ENCODE assay signal across 8 cellular contexts in the genomic region with DNA sequence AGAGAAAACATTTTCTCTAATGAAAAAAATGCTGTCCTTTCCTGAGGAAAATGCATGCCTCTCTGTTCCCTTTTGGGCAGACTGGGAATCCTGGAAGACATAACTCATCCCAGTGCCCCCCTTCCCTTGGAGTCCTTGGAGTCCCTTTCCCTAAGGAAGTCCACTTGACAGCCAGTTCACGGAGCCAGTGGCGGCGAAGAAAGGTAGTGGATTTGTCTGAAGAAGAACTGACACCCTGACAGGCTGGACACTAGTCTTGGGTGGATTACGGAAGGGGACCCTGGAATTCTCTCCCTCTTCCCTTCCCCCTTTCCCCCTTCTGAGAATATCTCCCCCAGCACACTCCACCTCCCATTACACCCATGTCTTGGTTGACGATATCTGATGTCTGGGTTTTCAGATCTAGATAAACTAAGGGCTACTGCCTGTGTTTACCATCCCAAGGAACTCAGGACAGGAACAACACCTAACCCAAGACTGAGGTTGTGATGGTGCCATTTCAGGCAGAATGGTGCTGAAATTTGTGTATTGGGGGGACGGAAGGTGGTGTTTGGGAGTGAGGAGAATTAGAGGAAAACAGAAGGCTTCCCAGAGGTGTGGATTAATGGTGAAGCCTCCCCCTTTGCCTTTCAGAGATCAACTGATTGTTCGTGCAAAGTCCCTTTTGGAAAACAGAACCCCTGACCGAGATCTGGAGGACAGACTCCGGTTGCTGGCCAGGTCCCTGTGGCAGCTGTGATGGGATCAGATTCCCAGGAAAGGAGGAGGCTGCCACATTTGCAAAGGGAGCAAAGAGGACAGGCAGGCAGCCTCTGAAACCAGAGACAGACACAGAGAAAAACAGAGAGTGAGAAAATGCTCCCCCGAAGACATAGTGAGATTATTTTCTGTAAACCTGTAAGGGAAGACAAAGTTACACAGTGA. TPM values are rescaled to one million over a fixed set of nuclear protein-coding genes. Genes with fewer than 3 reads are reported as not detected.
A peak's percentile ranks its signal among the peaks of the same experiment; 100 is the strongest.
DNase-seq lines count a peak whose midpoint lies in the region; ATAC-seq and TF ChIP-seq lines count a peak whose summit lies in the region.

No MANE protein-coding gene starts in this region.

- 0 out of 2 replicates have a peak, but pooled peaks cover 6% of the 10 kb centered on the region for H3K36me3 ChIP-seq in ES-I3 (ENCODE audit: insufficient read depth, low read length)
- H3K36me3 ChIP-seq in SJCRH30, result peaks cover 10% of the 10 kb centered on the region

- no peak for TF ChIP-seq CTCF in fibroblast of villous mesenchyme (IDR thresholded peaks at IDR 0.05; ENCODE audit: insufficient read depth, low read depth, low read length)

- H3K4me3 ChIP-seq in SJCRH30, result peak overlapping the region; percentile 77
- H3K4me3 ChIP-seq in fibroblast of villous mesenchyme (ENCODE audit: low read depth, low read length), result peak overlapping the region; percentile 84

- peak overlapping the region; percentile 79 for H3K9ac ChIP-seq in ES-I3 (ENCODE audit: low read depth, low read length)

- DNase-seq in SJCRH30 (peak; percentile 55 to 76), fibroblast of villous mesenchyme (ENCODE audit: low read depth) (peak; percentile 59), retina (peak; percentile 57), activated gamma-delta T cell treated with Interleukin-2 at 50 U/mL for 16 hours (no peak)
- DNase-seq in stimulated activated CD4-positive, alpha-beta T cell treated with anti-CD3 and anti-CD28 coated beads, Interleukin-1b, Interleukin-23, amount 100 ng/mL, for 48 hours, result no peak

- H3K4me1 ChIP-seq in ES-I3 (ENCODE audit: insufficient read depth, low read length) (peaks cover 21% of the 10 kb centered on the region), SJCRH30 (peaks cover 29% of the 10 kb centered on the region)

- ATAC-seq in HG02884 (IDR thresholded peaks at IDR 0.05; ENCODE audit: unreplicated experiment), result no peak
- no peak for ATAC-seq in GM18868 (IDR thresholded peaks at IDR 0.05; ENCODE audit: unreplicated experiment)

- no peaks in the 10 kb centered on the region for H3K9me3 ChIP-seq in ES-I3 (ENCODE audit: control insufficient read depth, insufficient read depth, low read length)
- no peaks in the 10 kb centered on the region for H3K9me3 ChIP-seq in SJCRH30 (replicated peaks)

- peak overlapping the region; percentile 75 for H3K27ac ChIP-seq in SJCRH30

- H3K27me3 ChIP-seq in SJCRH30, result no peaks in the 10 kb centered on the region

RNA-seq across cellular contexts. Expression of a gene that starts 0.7 kb away (rescaled TPM):
- 1,211 and 1,265 TPM in 2 replicates for total RNA-seq in SJCRH30 (2014; rRNA removed; shearing (Covaris generic))
- 1,969 and 2,230 TPM in 2 replicates for total RNA-seq in fibroblast of villous mesenchyme

Comparison
In these comparisons a context has a peak if more than half of its experiments do, and no peak if none do; other contexts are left out.
1. DNase-seq: peak in SJCRH30 (2 of 2), fibroblast of villous mesenchyme (single experiment) and retina (single experiment); none in stimulated activated CD4-positive, alpha-beta T cell treated with anti-CD3 and anti-CD28 coated beads, Interleukin-1b, Interleukin-23, amount 100 ng/mL, for 48 hours (single experiment) and activated gamma-delta T cell treated with Interleukin-2 at 50 U/mL for 16 hours (single experiment).